ENCODE assay signal across 11 cellular contexts in genomic region chr11:5266609-5267008, GRCh38. TPM values are rescaled to one million over a fixed set of nuclear protein-coding genes. Genes with fewer than 3 reads are reported as not detected.
"Had no signal": no experiment of that assay in that cellular context is flagged by ENCODE, and none has a peak within 500 bp of the region (broad histone marks: within the 10 kb centered on the region; RNA-seq: fewer than 3 reads in every experiment).

No MANE protein-coding gene starts in this region.

- H2AFZ ChIP-seq: GM23248, GM23338 had no signal

- H3K27ac ChIP-seq: GM23248 had no signal

- H3K9ac ChIP-seq: GM23248 had no signal

- H3K4me1 ChIP-seq: HAP-1 had no signal

- ATAC-seq: GM23338, HCT116 had no signal

- H3K9me3 ChIP-seq: HAP-1 had no signal

- H3K4me3 ChIP-seq: GM23248, GM23338, HAP-1 had no signal

- DNase-seq: GM23248, GOT3, H7, H9, HCEC 1CT, HFFc6 had no signal

- H3K36me3 ChIP-seq: HAP-1 had no signal

- FAIRE-seq: H1 had no signal

- H3K4me2 ChIP-seq: GM23338 had no signal

RNA-seq across cellular contexts. Expression of gene HBE1, which starts 3.1 kb away (rescaled TPM):
- total RNA-seq: GM23248, GM23338, H1, H9, HFFc6 had no signal
- polyA plus RNA-seq: GM23248, GM23338 had no signal

RNA-seq across cellular contexts. Expression of gene HBG2, which starts 12.0 kb away (rescaled TPM):
- total RNA-seq: GM23248, GM23338, H1, H7, H9, HFFc6 had no signal
- polyA plus RNA-seq: GM23248, GM23338 had no signal

RNA-seq across cellular contexts. Expression of gene HBG1, which starts 17.0 kb away (rescaled TPM):
- total RNA-seq: GM23248, GM23338, H1, H7, H9, HFFc6 had no signal
- polyA plus RNA-seq: GM23248, GM23338 had no signal

RNA-seq across cellular contexts. Expression of gene HBD, which starts 32.3 kb away (rescaled TPM):
- total RNA-seq: GM23248, GM23338, H1, H4, H7, H9, HFFc6 had no signal
- polyA plus RNA-seq: GM23248, GM23338, H1 had no signal

RNA-seq across cellular contexts. Expression of gene OR51B4, which starts 35.1 kb away (rescaled TPM):
- total RNA-seq: GM23248, GM23338, H1, H7, H9, HFFc6 had no signal
- polyA plus RNA-seq: GM23248, GM23338, H1 had no signal
